Comparison of ENCODE assay signal across 12 cellular contexts in genomic region chr1:209349372-209350324, GRCh38.
DNase-seq lines count a peak whose midpoint lies in the region; ATAC-seq, FAIRE-seq and TF ChIP-seq lines count a peak whose summit lies in the region.
"Had no signal": no experiment of that assay in that cellular context is flagged by ENCODE, and none has a peak within 500 bp of the region (broad histone marks: within the 10 kb centered on the region; RNA-seq: fewer than 3 reads in every experiment).

No MANE protein-coding gene starts in this region.

- in situ Hi-C loops in astrocyte of the spinal cord (cut with HindIII; ENCODE audit: low sequenced_read_pairs) = no loop called here

- no peak for TF ChIP-seq CTCF in astrocyte of the spinal cord (IDR thresholded peaks at IDR 0.05; ENCODE audit: low read depth, low read length)

- no peaks in the 10 kb centered on the region for H3K36me3 ChIP-seq in trophoblast cell (ENCODE audit: control insufficient read depth in 1 of 2, insufficient read depth in 2 of 2, low read length in 2 of 2)
- H3K36me3 ChIP-seq: adrenal gland had no signal

- no peak overlapping the region for H4K12ac ChIP-seq in trophoblast cell (ENCODE audit: low read depth, low read length)

- H3K9me3 ChIP-seq in trophoblast cell (ENCODE audit: insufficient read depth, low read depth, low read length) = no peaks in the 10 kb centered on the region
- H3K9me3 ChIP-seq: adrenal gland had no signal

- no peak overlapping the region for H2BK5ac ChIP-seq in trophoblast cell (ENCODE audit: low read depth, low read length, poor library complexity)

- no peak overlapping the region for H3K18ac ChIP-seq in trophoblast cell (ENCODE audit: low read length)

- H3K9ac ChIP-seq in trophoblast cell (ENCODE audit: low read length) = no peak overlapping the region

- H2AK5ac ChIP-seq in trophoblast cell (ENCODE audit: low read length) = no peak overlapping the region

- no peaks in the 10 kb centered on the region for H3K79me2 ChIP-seq in trophoblast cell (ENCODE audit: control insufficient read depth, insufficient read depth, low read length, poor library complexity)

- no peak overlapping the region for H3K27ac ChIP-seq in trophoblast cell (ENCODE audit: low read depth, low read length)
- H3K27ac ChIP-seq: adrenal gland, dorsolateral prefrontal cortex had no signal

- H2BK120ac ChIP-seq in trophoblast cell (ENCODE audit: insufficient read depth, low read length, poor library complexity) = peak overlapping the region; percentile 1

- intact Hi-C loops in sciatic nerve (cut with DNase I) = no loop called here

- H3K4me3 ChIP-seq in astrocyte of the spinal cord (ENCODE audit: low read depth, low read length) (no peak overlapping the region), trophoblast cell (ENCODE audit: low read depth, low read length) (no peak overlapping the region)
- H3K4me3 ChIP-seq: adrenal gland, dorsolateral prefrontal cortex had no signal

- H4K91ac ChIP-seq in trophoblast cell (ENCODE audit: low read depth, low read length) = no peak overlapping the region

- no peak overlapping the region for H3K4ac ChIP-seq in trophoblast cell (ENCODE audit: low read depth, low read length)

- no peak for DNase-seq in GM18507 (ENCODE audit: extremely low spot score, insufficient read length, low read depth)
- DNase-seq in NCI-H146 (lab: John Stamatoyannopoulos, UW) = peak; percentile 54
- DNase-seq in astrocyte of the spinal cord (ENCODE audit: low read depth, low spot score) = peak; percentile 31
- peak in 1 of 2 donors; percentile 17 for DNase-seq in trophoblast cell
- DNase-seq in anterior cingulate cortex (lab: John Stamatoyannopoulos, UW) = no peak
- DNase-seq in sciatic nerve (ENCODE audit: low spot score) = no peak
- no peak for DNase-seq in NCI-H2171 treated with DMSO at 0.1 percent for 48 hours (lab: John Stamatoyannopoulos, UW)
- DNase-seq: CD4-positive, CD25-positive, alpha-beta regulatory T cell; dorsolateral prefrontal cortex; substantia nigra had no signal

- no peak overlapping the region for H2AFZ ChIP-seq in trophoblast cell (ENCODE audit: insufficient read depth, low read length, poor library complexity)

- peaks cover 4 to 10% of the 10 kb centered on the region in 2 experiments for H3K4me1 ChIP-seq in trophoblast cell (ENCODE audit: control insufficient read depth in 1 of 2, insufficient read depth in 2 of 2, low read length in 2 of 2)
- H3K4me1 ChIP-seq: adrenal gland had no signal

- H3K23ac ChIP-seq in trophoblast cell (ENCODE audit: low read length) = no peak overlapping the region

- peak overlapping the region; percentile 18 for H3K14ac ChIP-seq in trophoblast cell (ENCODE audit: low read length)

- WGBS in trophoblast cell (ENCODE audit: extremely low coverage, insufficient coverage, insufficient read length) = no CpG with 5 or more reads among the region's 9 CpGs

- ATAC-seq in HG03095 (IDR thresholded peaks at IDR 0.05; ENCODE audit: unreplicated experiment) (no peak), sciatic nerve (no peak)

- no peak overlapping the region for H4K8ac ChIP-seq in trophoblast cell (ENCODE audit: low read depth, low read length)

- FAIRE-seq in GM18507 (lab: Jason Lieb, UNC) = peak; percentile 42

- H3K79me1 ChIP-seq in trophoblast cell (ENCODE audit: low read length) = peaks cover 15% of the 10 kb centered on the region

- H3K4me2 ChIP-seq in trophoblast cell (ENCODE audit: low read length) = no peak overlapping the region

- H3K27me3 ChIP-seq in trophoblast cell (ENCODE audit: insufficient read depth, low read length) = no peaks in the 10 kb centered on the region
- H3K27me3 ChIP-seq: adrenal gland had no signal

- peak overlapping the region; percentile 85 for H2BK12ac ChIP-seq in trophoblast cell (ENCODE audit: low read length)

Comparison
In these comparisons a context has a peak if more than half of its experiments do, and no peak if none do; other contexts are left out.
1. DNase-seq: peak in NCI-H146 (single experiment) and astrocyte of the spinal cord (single experiment); none in GM18507 (single experiment), anterior cingulate cortex (0 of 58), sciatic nerve (single experiment) and NCI-H2171 treated with DMSO at 0.1 percent for 48 hours (single experiment).